ENCODE assay signal across 16 cellular contexts in genomic region chr10:119001717-119002500, GRCh38. TPM values are rescaled to one million over a fixed set of nuclear protein-coding genes. Genes with fewer than 3 reads are reported as not detected.
DNase-seq lines count a peak whose midpoint lies in the region; ATAC-seq and TF ChIP-seq lines count a peak whose summit lies in the region.
"Had no signal": no experiment of that assay in that cellular context is flagged by ENCODE, and none has a peak within 500 bp of the region (broad histone marks: within the 10 kb centered on the region; RNA-seq: fewer than 3 reads in every experiment).

No MANE protein-coding gene starts in this region.

- H3K36me3 ChIP-seq in esophagus muscularis mucosa = no peaks in the 10 kb centered on the region
- no peaks in the 10 kb centered on the region for H3K36me3 ChIP-seq in suprapubic skin
- H3K36me3 ChIP-seq in HAP-1 (replicated peaks) = no peaks in the 10 kb centered on the region
- H3K36me3 ChIP-seq: BLaER1 treated with 17β-estradiol and CSF1 and Interleukin-3, amounts not matched to agents 10 nM and 100 nM had no signal

- peaks cover 33% of the 10 kb centered on the region for H3K27me3 Mint-ChIP-seq in T-helper 2 cell treated with Interferon-gamma antibody and Interleukin-4, amounts not matched to agents 5 μg/mL and 100 μg/mL, for 36 hours (ENCODE audit: low read depth)
- H3K27me3 Mint-ChIP-seq in WTC11 (ENCODE audit: low read depth) (peaks cover 2% of the 10 kb centered on the region; the same call in 1 of the 2 replicates), natural killer cell (ENCODE audit: low read depth in 2 of 2) (peaks cover 14 to 18% of the 10 kb centered on the region in 2 donors)

- 96% methylated on average over 9 of the region's 10 CpGs for WGBS in esophagus muscularis mucosa
- 93% methylated on average over 9 of the region's 10 CpGs for WGBS in suprapubic skin

- POLR2A ChIA-PET in WTC11 (lab: Charles Lee) = interaction anchor here (0.7 kb wide), 1 partner anchor 248 kb away, joined by 4 read pairs; no protein-coding TSS in a partner anchor

- H3K9me3 Mint-ChIP-seq in T-helper 2 cell treated with Interferon-gamma antibody and Interleukin-4, amounts not matched to agents 5 μg/mL and 100 μg/mL, for 36 hours = no peaks in the 10 kb centered on the region
- H3K9me3 Mint-ChIP-seq in WTC11 = no peaks in the 10 kb centered on the region
- no peaks in the 10 kb centered on the region for H3K9me3 Mint-ChIP-seq in natural killer cell
- H3K9me3 Mint-ChIP-seq: CD4-positive, CD25-positive, alpha-beta regulatory T cell had no signal

- TF ChIP-seq CTCF in WTC11 (IDR thresholded peaks at IDR 0.05) (no peak), esophagus muscularis mucosa (IDR thresholded peaks at IDR 0.05) (no peak), suprapubic skin (IDR thresholded peaks at IDR 0.05) (no peak), natural killer cell (IDR thresholded peaks at IDR 0.05) (no peak)

- H3K27ac ChIP-seq in esophagus muscularis mucosa (replicated peaks in 1 of 4) (no peak overlapping the region), suprapubic skin (no peak overlapping the region)
- H3K27ac ChIP-seq: 22Rv1; BLaER1 treated with 17β-estradiol and CSF1 and Interleukin-3, amounts not matched to agents 10 nM and 100 nM; GM23248 had no signal

- intact Hi-C loops in esophagus muscularis mucosa (cut with DNase I) (no loop called here), natural killer cell (cut with micrococcal nuclease) (no loop called here)

- no peaks in the 10 kb centered on the region for H3K27me3 ChIP-seq in esophagus muscularis mucosa
- H3K27me3 ChIP-seq in suprapubic skin = peaks cover 4% of the 10 kb centered on the region
- H3K27me3 ChIP-seq in HAP-1 (ENCODE audit: low read depth) = no peaks in the 10 kb centered on the region
- H3K27me3 ChIP-seq: BLaER1 treated with 17β-estradiol and CSF1 and Interleukin-3, amounts not matched to agents 10 nM and 100 nM had no signal

- H3K9me3 ChIP-seq in esophagus muscularis mucosa (no peaks in the 10 kb centered on the region), suprapubic skin (no peaks in the 10 kb centered on the region), HAP-1 (no peaks in the 10 kb centered on the region)
- H3K9me3 ChIP-seq: BLaER1 treated with 17β-estradiol and CSF1 and Interleukin-3, amounts not matched to agents 10 nM and 100 nM had no signal

- TF ChIP-seq EP300 in esophagus muscularis mucosa (IDR thresholded peaks at IDR 0.05) (no peak), suprapubic skin (IDR thresholded peaks at IDR 0.05) (no peak)

- H3K27ac Mint-ChIP-seq in T-helper 2 cell treated with Interferon-gamma antibody and Interleukin-4, amounts not matched to agents 5 μg/mL and 100 μg/mL, for 36 hours = peak overlapping the region; percentile 0
- H3K27ac Mint-ChIP-seq in WTC11 = no peak overlapping the region; the same call in 1 of the 2 replicates
- no peak overlapping the region for H3K27ac Mint-ChIP-seq in natural killer cell
- H3K27ac Mint-ChIP-seq: CD4-positive, CD25-positive, alpha-beta regulatory T cell had no signal

- H3K36me3 Mint-ChIP-seq in T-helper 2 cell treated with Interferon-gamma antibody and Interleukin-4, amounts not matched to agents 5 μg/mL and 100 μg/mL, for 36 hours (ENCODE audit: low read depth) = no peaks in the 10 kb centered on the region
- H3K36me3 Mint-ChIP-seq in WTC11 = no peaks in the 10 kb centered on the region
- no peaks in the 10 kb centered on the region for H3K36me3 Mint-ChIP-seq in natural killer cell
- H3K36me3 Mint-ChIP-seq: CD4-positive, CD25-positive, alpha-beta regulatory T cell had no signal

- CTCF ChIA-PET in WTC11 (lab: Charles Lee) = no interaction called here

- H3K4me1 Mint-ChIP-seq in T-helper 2 cell treated with Interferon-gamma antibody and Interleukin-4, amounts not matched to agents 5 μg/mL and 100 μg/mL, for 36 hours (ENCODE audit: low read depth) = no peaks in the 10 kb centered on the region
- H3K4me1 Mint-ChIP-seq in WTC11 = peaks cover 3% of the 10 kb centered on the region; the same call in 1 of the 2 replicates
- no peaks in the 10 kb centered on the region for H3K4me1 Mint-ChIP-seq in natural killer cell
- H3K4me1 Mint-ChIP-seq: CD4-positive, CD25-positive, alpha-beta regulatory T cell had no signal

- H3K4me3 Mint-ChIP-seq in T-helper 2 cell treated with Interferon-gamma antibody and Interleukin-4, amounts not matched to agents 5 μg/mL and 100 μg/mL, for 36 hours = no peak overlapping the region
- H3K4me3 Mint-ChIP-seq in WTC11 = no peak overlapping the region
- no peak overlapping the region for H3K4me3 Mint-ChIP-seq in natural killer cell
- H3K4me3 Mint-ChIP-seq: CD4-positive, CD25-positive, alpha-beta regulatory T cell had no signal

- peaks cover 10 to 21% (median 19%) of the 10 kb centered on the region in 4 donors for H3K4me1 ChIP-seq in esophagus muscularis mucosa
- H3K4me1 ChIP-seq in suprapubic skin = peaks cover 12% of the 10 kb centered on the region
- no peaks in the 10 kb centered on the region for H3K4me1 ChIP-seq in HAP-1

- H3K4me3 ChIP-seq in esophagus muscularis mucosa (no peak overlapping the region), suprapubic skin (no peak overlapping the region), HAP-1 (no peak overlapping the region)
- H3K4me3 ChIP-seq: BLaER1 treated with 17β-estradiol and CSF1 and Interleukin-3, amounts not matched to agents 10 nM and 100 nM; GM23248 had no signal

- ATAC-seq in WTC11 = no peak
- ATAC-seq in natural killer cell = no peak
- no peak for ATAC-seq in GM18498 (IDR thresholded peaks at IDR 0.05; ENCODE audit: unreplicated experiment)

- DNase-seq in T-helper 2 cell treated with Interferon-gamma antibody and Interleukin-4, amounts not matched to agents 5 μg/mL and 100 μg/mL, for 36 hours (ENCODE audit: low spot score) = no peak
- DNase-seq in T-helper 2 cell (no peak), WTC11 (ENCODE audit: low spot score) (no peak), esophagus muscularis mucosa (ENCODE audit: extremely low spot score) (peak; percentile 86), suprapubic skin (ENCODE audit: low spot score in 2 of 2) (peak; percentile 34 to 48), HAP-1 (ENCODE audit: low spot score in 2 of 2) (no peak), natural killer cell (no peak)
- DNase-seq: AML-193; CD4-positive, CD25-positive, alpha-beta regulatory T cell; DMS53; GF-D8; GM23248; H7 had no signal

- TF ChIP-seq POLR2A in esophagus muscularis mucosa (IDR thresholded peaks at IDR 0.05; ENCODE audit: low read depth) = no peak
- TF ChIP-seq POLR2A in suprapubic skin (IDR thresholded peaks at IDR 0.05) = no peak

- in situ Hi-C loops in HAP-1 (cut with MboI; ENCODE audit: low sequenced_read_pairs) = no loop called here

TF ChIP-seq in WTC11, 78 proteins besides CTCF, POLR2A, EP300 and RAD21:
- TF ChIP-seq NR2C2 (CRISPR knock-in tag; IDR thresholded peaks at IDR 0.05) (no peak), MYBL2 (CRISPR knock-in tag; IDR thresholded peaks at IDR 0.05) (no peak), ZNF317 (CRISPR knock-in tag; IDR thresholded peaks at IDR 0.05; ENCODE audit: borderline replicate concordance, low read depth) (peak; percentile 94), IRF2 (CRISPR knock-in tag; IDR thresholded peaks at IDR 0.05; ENCODE audit: borderline replicate concordance, low read depth) (no peak)

RNA-seq across cellular contexts. Expression of gene NANOS1, which starts 27.6 kb away (rescaled TPM):
- total RNA-seq in WTC11 (2021) (2.9 to 4.3 TPM (median 2.9 TPM) in 3 replicates), esophagus muscularis mucosa (10 to 100 TPM in 3 of 4 donors, 1 to 10 TPM in 1; 8.0 to 24.4 (median 14.6) TPM), suprapubic skin (1 to 10 TPM; 2.3 to 2.9 (median 2.7) TPM), natural killer cell (under 1 TPM in 1 of 3 donors, not detected in 2; 0.09 TPM)

Comparison
In these comparisons a context has a peak if more than half of its experiments do, and no peak if none do; other contexts are left out.
1. DNase-seq: peak in esophagus muscularis mucosa (single experiment) and suprapubic skin (2 of 2); none in T-helper 2 cell treated with Interferon-gamma antibody and Interleukin-4, amounts not matched to agents 5 μg/mL and 100 μg/mL, for 36 hours (single experiment), T-helper 2 cell (0 of 5), WTC11 (single experiment), HAP-1 (0 of 2) and natural killer cell (single experiment).